8 cellular contexts compared by ENCODE assay signal in genomic region chr22:25048659-25049657, GRCh38.
DNase-seq lines count a peak whose midpoint lies in the region; ATAC-seq and TF ChIP-seq lines count a peak whose summit lies in the region.

No MANE protein-coding gene starts in this region.

- no peak overlapping the region for H3K4me2 ChIP-seq in PC-9

- H3K27ac ChIP-seq in CD4-positive, alpha-beta memory T cell (ENCODE audit: low read depth, low read length), result no peak overlapping the region
- H3K27ac ChIP-seq in PC-9, result no peak overlapping the region
- peak overlapping the region in 2 of 3 donors; percentile 24 to 91 for H3K27ac ChIP-seq in thyroid gland

- H3K79me2 ChIP-seq in PC-9 (ENCODE audit: low read depth), result no peaks in the 10 kb centered on the region

- no peaks in the 10 kb centered on the region for H3K27me3 ChIP-seq in CD4-positive, alpha-beta memory T cell (ENCODE audit: insufficient read depth, low read length)
- no peaks in the 10 kb centered on the region for H3K27me3 ChIP-seq in PC-9 (ENCODE audit: insufficient read depth, low read depth)
- H3K27me3 ChIP-seq in thyroid gland, result no peaks in the 10 kb centered on the region

- H3K4me3 ChIP-seq in CD4-positive, alpha-beta memory T cell (ENCODE audit: low read length in 2 of 2), result no peak overlapping the region
- H3K4me3 ChIP-seq in PC-9 (no peak overlapping the region), fibroblast of mammary gland (ENCODE audit: control insufficient read depth, low read depth, low read length) (no peak overlapping the region), thyroid gland (replicated peaks in 1 of 3) (no peak overlapping the region)

- no peaks in the 10 kb centered on the region for H3K4me1 ChIP-seq in CD4-positive, alpha-beta memory T cell (ENCODE audit: insufficient read depth, low read length)
- no peaks in the 10 kb centered on the region for H3K4me1 ChIP-seq in PC-9 (replicated peaks; ENCODE audit: insufficient read depth)
- peaks cover 36 to 38% of the 10 kb centered on the region in 2 donors for H3K4me1 ChIP-seq in thyroid gland

- peaks cover 8% of the 10 kb centered on the region; the same call in 1 of the 2 replicates for H3F3A ChIP-seq in PC-9 (ENCODE audit: insufficient read depth, low read depth)

- ATAC-seq in HG02798 (IDR thresholded peaks at IDR 0.05; ENCODE audit: poor library complexity, unreplicated experiment) (peak; percentile 39), GM18868 (IDR thresholded peaks at IDR 0.05; ENCODE audit: unreplicated experiment) (no peak)
- ATAC-seq in activated T-cell treated with anti-CD3 and anti-CD28 coated beads, Interleukin-2, amount 50 U/mL, for 72 hours (replicated peaks in 1 of 2), result peak; percentile 85 to 87

- H3K4me3 Mint-ChIP-seq in CD4-positive, alpha-beta memory T cell, result no peak overlapping the region
- H3K4me3 Mint-ChIP-seq in activated T-cell treated with anti-CD3 and anti-CD28 coated beads, Interleukin-2, amount 50 U/mL, for 72 hours, result no peak overlapping the region
- H3K4me3 Mint-ChIP-seq in neural crest cell, result no peak overlapping the region

- peak; percentile 92 for TF ChIP-seq CTCF in PC-9 (conservative IDR thresholded peaks at IDR 0.05)
- TF ChIP-seq CTCF in fibroblast of mammary gland (conservative IDR thresholded peaks at IDR 0.05; ENCODE audit: control insufficient read depth, insufficient read depth, low read depth, low read length), result peak; percentile 80
- peak; percentile 93 for TF ChIP-seq CTCF in neural crest cell (conservative IDR thresholded peaks at IDR 0.05)
- peak; percentile 84 to 94 (median 86) for TF ChIP-seq CTCF in thyroid gland (IDR thresholded peaks at IDR 0.05)

- peak overlapping the region in 1 of 7 donors; percentile 52 for H3K27ac Mint-ChIP-seq in CD4-positive, alpha-beta memory T cell
- H3K27ac Mint-ChIP-seq in activated T-cell treated with anti-CD3 and anti-CD28 coated beads, Interleukin-2, amount 50 U/mL, for 72 hours, result no peak overlapping the region
- peak overlapping the region; percentile 62 for H3K27ac Mint-ChIP-seq in neural crest cell (ENCODE audit: unreplicated experiment)

- H3K4me1 Mint-ChIP-seq in CD4-positive, alpha-beta memory T cell, result no peaks in the 10 kb centered on the region
- peaks cover 10% of the 10 kb centered on the region for H3K4me1 Mint-ChIP-seq in activated T-cell treated with anti-CD3 and anti-CD28 coated beads, Interleukin-2, amount 50 U/mL, for 72 hours (ENCODE audit: low read depth)
- H3K4me1 Mint-ChIP-seq in neural crest cell, result no peaks in the 10 kb centered on the region

- no TSS peak for BruUV-seq in PC-9 (replicated peaks; lab: Mats Ljungman, UMichigan)

- no peaks in the 10 kb centered on the region for H4K20me1 ChIP-seq in PC-9 (ENCODE audit: insufficient read depth)

- POLR2A ChIA-PET in CD4-positive, alpha-beta memory T cell (lab: Charles Lee; ENCODE audit: partially characterized antibody), result interaction anchor here (0.6 to 1.3 kb wide), 4 partner anchors 11 to 172 kb away, joined by 3 to 4 read pairs (median 4); no protein-coding TSS in a partner anchor
- POLR2A ChIA-PET in PC-9 (lab: Charles Lee; ENCODE audit: unreplicated experiment), result interaction anchor here (0.5 kb wide), 1 partner anchor 121 kb away, joined by 11 read pairs; no protein-coding TSS in a partner anchor

- CTCF ChIA-PET in CD4-positive, alpha-beta memory T cell (lab: Charles Lee; ENCODE audit: partially characterized antibody), result interaction anchor here (0.7 to 4.9 kb wide), 20 partner anchors 8 to 154 kb away, joined by 3 to 63 read pairs (median 3); no protein-coding TSS in a partner anchor
- CTCF ChIA-PET in PC-9 (lab: Charles Lee), result interaction anchor here (1.0 kb wide), 1 partner anchor 110 kb away, joined by 3 read pairs; no protein-coding TSS in a partner anchor

- H3K36me3 Mint-ChIP-seq in CD4-positive, alpha-beta memory T cell, result peaks cover 0 to 3% of the 10 kb centered on the region in 2 donors
- H3K36me3 Mint-ChIP-seq in activated T-cell treated with anti-CD3 and anti-CD28 coated beads, Interleukin-2, amount 50 U/mL, for 72 hours (ENCODE audit: insufficient read depth in 2 of 2), result peaks cover 8 to 9% of the 10 kb centered on the region in 2 donors
- peaks cover 19% of the 10 kb centered on the region for H3K36me3 Mint-ChIP-seq in neural crest cell (ENCODE audit: low read depth)

- H3K36me3 ChIP-seq in CD4-positive, alpha-beta memory T cell (ENCODE audit: insufficient read depth, low read length), result no peaks in the 10 kb centered on the region
- H3K36me3 ChIP-seq in PC-9 (ENCODE audit: low read depth) (peaks cover 13% of the 10 kb centered on the region), thyroid gland (peaks cover 2 to 15% of the 10 kb centered on the region in 2 donors)

- H3K9me2 ChIP-seq in PC-9 (ENCODE audit: insufficient read depth), result no peaks in the 10 kb centered on the region

- H3K9me3 Mint-ChIP-seq in CD4-positive, alpha-beta memory T cell, result peaks cover 0 to 16% (median 5%) of the 10 kb centered on the region in 8 donors
- peaks cover 0 to 1% of the 10 kb centered on the region in 2 donors for H3K9me3 Mint-ChIP-seq in activated T-cell treated with anti-CD3 and anti-CD28 coated beads, Interleukin-2, amount 50 U/mL, for 72 hours
- H3K9me3 Mint-ChIP-seq in neural crest cell, result no peaks in the 10 kb centered on the region

- H3K9me3 ChIP-seq in CD4-positive, alpha-beta memory T cell (ENCODE audit: control insufficient read depth in 1 of 2, low read length in 2 of 2), result peaks cover 0 to 7% of the 10 kb centered on the region in 2 donors
- peaks cover 13% of the 10 kb centered on the region; the same call in 1 of the 2 replicates for H3K9me3 ChIP-seq in PC-9 (ENCODE audit: insufficient read depth, low read depth)
- H3K9me3 ChIP-seq in thyroid gland, result no peaks in the 10 kb centered on the region

- no peak for TF ChIP-seq POLR2A in thyroid gland (IDR thresholded peaks at IDR 0.05)

- intact Hi-C loops in CD4-positive, alpha-beta memory T cell (cut with micrococcal nuclease), result loop anchor here (1.0 to 5.0 kb wide), 3 partner anchors 97 to 282 kb away; partner anchors contain the start of gene KIAA1671
- intact Hi-C loops in PC-9 (cut with micrococcal nuclease; ENCODE audit: unreplicated experiment), result loop anchor here (1.0 to 2.0 kb wide), 3 partner anchors 55 to 111 kb away; partner anchors contain the start of gene KIAA1671
- intact Hi-C loops in thyroid gland (cut with DNase I), result loop anchor here (2.0 kb wide), 1 partner anchor 98 kb away; no protein-coding TSS in a partner anchor

- peak; percentile 49 to 68 (median 65) for DNase-seq in CD4-positive, alpha-beta memory T cell
- peak; percentile 48 to 50 for DNase-seq in PC-9
- DNase-seq in activated T-cell treated with anti-CD3 and anti-CD28 coated beads, Interleukin-2, amount 50 U/mL, for 72 hours, result peak; percentile 74 to 75
- peak; percentile 57 for DNase-seq in fibroblast of mammary gland (ENCODE audit: low read depth)
- peak; percentile 71 for DNase-seq in neural crest cell (ENCODE audit: low read depth, low spot score)
- DNase-seq in thyroid gland, result peak; percentile 75 to 77

- H3K27me3 Mint-ChIP-seq in CD4-positive, alpha-beta memory T cell, result peaks cover 2 to 3% of the 10 kb centered on the region in 2 donors
- H3K27me3 Mint-ChIP-seq in activated T-cell treated with anti-CD3 and anti-CD28 coated beads, Interleukin-2, amount 50 U/mL, for 72 hours (ENCODE audit: low read depth), result peaks cover 5% of the 10 kb centered on the region
- no peaks in the 10 kb centered on the region for H3K27me3 Mint-ChIP-seq in neural crest cell (ENCODE audit: low read depth)

- H2AFZ ChIP-seq in PC-9, result no peak overlapping the region

- WGBS in thyroid gland, 2 donors, result 52 to 66% methylated on average over 9 of the region's 9 CpGs

Comparison
In these comparisons a context has a peak if more than half of its experiments do, and no peak if none do; other contexts are left out.
1. H3K27ac ChIP-seq: peak in thyroid gland (2 of 3); none in CD4-positive, alpha-beta memory T cell (single experiment) and PC-9 (single experiment).
2. Peak in every context shown above with its lines, with median percentiles within 50 percentile points of each other: DNase-seq and CTCF ChIP-seq.